ENCODE assay signal across 12 cellular contexts in genomic region chr9:136171801-136172411, GRCh38. TPM values are rescaled to one million over a fixed set of nuclear protein-coding genes. Genes with fewer than 3 reads are reported as not detected.
DNase-seq lines count a peak whose midpoint lies in the region; ATAC-seq, FAIRE-seq and TF ChIP-seq lines count a peak whose summit lies in the region.
"Had no signal": no experiment of that assay in that cellular context is flagged by ENCODE, and none has a peak within 500 bp of the region (broad histone marks: within the 10 kb centered on the region; RNA-seq: fewer than 3 reads in every experiment).

No MANE protein-coding gene starts in this region.

- CTCF ChIA-PET in HepG2 (lab: Yijun Ruan, JAX; ENCODE audit: low intra/inter-chr PET ratio, low total read pairs) = interaction anchor here (1.9 kb wide), 1 partner anchor 112 kb away, joined by 6 read pairs; no protein-coding TSS in a partner anchor

- peak overlapping the region; percentile 79 for H3K4me2 ChIP-seq in HepG2 (ENCODE audit: low read depth, low read length)

- no TSS peak for BruUV-seq in HepG2 (replicated peaks; lab: Mats Ljungman, UMichigan)

- no peak overlapping the region for H3K4me3 Mint-ChIP-seq in endodermal cell
- H3K4me3 Mint-ChIP-seq in stimulated activated memory B cell treated with anti-CD40 and anti-IgM and Interleukin-4, amounts not matched to agents 10 μg/mL and 1 μg/mL and 100 μg/mL, for 72 hours = no peak overlapping the region
- H3K4me3 Mint-ChIP-seq: CD4-positive, CD25-positive, alpha-beta regulatory T cell had no signal

- H3K79me2 ChIP-seq in HepG2 (ENCODE audit: insufficient read depth, low read length) = no peaks in the 10 kb centered on the region

- peaks cover 20% of the 10 kb centered on the region for H3K4me1 Mint-ChIP-seq in endodermal cell
- peaks cover 22% of the 10 kb centered on the region for H3K4me1 Mint-ChIP-seq in stimulated activated memory B cell treated with anti-CD40 and anti-IgM and Interleukin-4, amounts not matched to agents 10 μg/mL and 1 μg/mL and 100 μg/mL, for 72 hours
- H3K4me1 Mint-ChIP-seq: CD4-positive, CD25-positive, alpha-beta regulatory T cell had no signal

- no peaks in the 10 kb centered on the region for H4K20me1 ChIP-seq in HepG2 (ENCODE audit: insufficient read depth, low read length)

- no peaks in the 10 kb centered on the region for H3K9me3 ChIP-seq in HepG2 (ENCODE audit: low read length)
- no peaks in the 10 kb centered on the region for H3K9me3 ChIP-seq in right lobe of liver
- no peaks in the 10 kb centered on the region for H3K9me3 ChIP-seq in endodermal cell (ENCODE audit: control insufficient read depth, low read length)

- intact Hi-C loops in HepG2 (cut with micrococcal nuclease; ENCODE audit: unreplicated experiment) (loop anchor here (2.0 kb wide), 1 partner anchor 51 kb away; no protein-coding TSS in a partner anchor), right lobe of liver (cut with DNase I) (loop anchor here in 1 of 2 donors (10.0 kb wide), 1 partner anchor 103 kb away; no protein-coding TSS in a partner anchor)

- H3K36me3 ChIP-seq in HepG2 (replicated peaks in 1 of 2; ENCODE audit: control insufficient read depth in 1 of 2, insufficient read depth in 2 of 2, low read length in 2 of 2) = no peaks in the 10 kb centered on the region
- H3K36me3 ChIP-seq in right lobe of liver = no peaks in the 10 kb centered on the region
- H3K36me3 ChIP-seq in endodermal cell (ENCODE audit: control insufficient read depth, insufficient read depth, low read length) = no peaks in the 10 kb centered on the region

- H3K4me3 ChIP-seq in HepG2 (replicated peaks in 1 of 3; ENCODE audit: insufficient read depth in 1 of 3, low read depth in 2 of 3, low read length in 3 of 3) (peak overlapping the region in 1 of 3 experiments; percentile 62; a peak in 2 of 6 replicates), right lobe of liver (no peak overlapping the region), endodermal cell (ENCODE audit: low read length) (no peak overlapping the region), foreskin fibroblast (ENCODE audit: low read depth in 1 of 2, low read length in 2 of 2) (no peak overlapping the region)

- TF ChIP-seq CTCF in HepG2 (CRISPR knock-in tag; IDR thresholded peaks at IDR 0.05) = no peak
- TF ChIP-seq CTCF in right lobe of liver (IDR thresholded peaks at IDR 0.05) = no peak
- TF ChIP-seq CTCF in endodermal cell (conservative IDR thresholded peaks at IDR 0.05) = no peak
- no peak for TF ChIP-seq CTCF in foreskin fibroblast (IDR thresholded peaks at IDR 0.05; ENCODE audit: low read depth, low read length)

- H3K27ac Mint-ChIP-seq in endodermal cell = peak overlapping the region; percentile 52
- peak overlapping the region; percentile 68 for H3K27ac Mint-ChIP-seq in stimulated activated memory B cell treated with anti-CD40 and anti-IgM and Interleukin-4, amounts not matched to agents 10 μg/mL and 1 μg/mL and 100 μg/mL, for 72 hours
- H3K27ac Mint-ChIP-seq: CD4-positive, CD25-positive, alpha-beta regulatory T cell had no signal

- no peak overlapping the region for H2AFZ ChIP-seq in HepG2 (ENCODE audit: low read length)

- H3K27ac ChIP-seq in HepG2 (ENCODE audit: extremely low read length, insufficient read depth, low read length) (no peak overlapping the region), right lobe of liver (no peak overlapping the region), endodermal cell (ENCODE audit: low read depth, low read length) (peak overlapping the region; percentile 70)

- TF ChIP-seq EP300 in HepG2 (IDR thresholded peaks at IDR 0.05; ENCODE audit: low read depth in 2 of 2, low read length in 2 of 2) (no peak), HepG2 (CRISPR knock-in tag; IDR thresholded peaks at IDR 0.05; ENCODE audit: borderline replicate concordance) (no peak), Ishikawa (IDR thresholded peaks at IDR 0.05; ENCODE audit: borderline replicate concordance) (no peak)

- TF ChIP-seq POLR2A in HepG2 (IDR thresholded peaks at IDR 0.05; ENCODE audit: insufficient read depth in 1 of 2, low read depth in 2 of 2, low read length in 2 of 2) (no peak), right lobe of liver (IDR thresholded peaks at IDR 0.05) (no peak)

- H3K4me1 ChIP-seq in HepG2 (ENCODE audit: insufficient read depth, low read length) = peaks cover 47% of the 10 kb centered on the region
- H3K4me1 ChIP-seq in right lobe of liver = no peaks in the 10 kb centered on the region
- peaks cover 9% of the 10 kb centered on the region for H3K4me1 ChIP-seq in endodermal cell (ENCODE audit: control insufficient read depth, insufficient read depth, low read length)

- TF ChIP-seq RAD21 in HepG2 (CRISPR knock-in tag; IDR thresholded peaks at IDR 0.05) (no peak), Ishikawa (IDR thresholded peaks at IDR 0.05; ENCODE audit: low read depth) (no peak)

- H3K27me3 ChIP-seq in HepG2 (ENCODE audit: control insufficient read depth in 1 of 2, insufficient read depth in 2 of 2, low read length in 2 of 2) = peaks cover 4 to 8% of the 10 kb centered on the region in 2 experiments; a peak in 4 of 5 replicates
- H3K27me3 ChIP-seq in right lobe of liver = no peaks in the 10 kb centered on the region
- H3K27me3 ChIP-seq in endodermal cell (ENCODE audit: control insufficient read depth, insufficient read depth, low read length, poor library complexity, severe bottlenecking) = no peaks in the 10 kb centered on the region

- ATAC-seq in HepG2 (peak; percentile 35), right lobe of liver (no peak), GM21723 (IDR thresholded peaks at IDR 0.05; ENCODE audit: unreplicated experiment) (no peak)
- ATAC-seq in stimulated activated memory B cell treated with anti-CD40 and anti-IgM and Interleukin-4, amounts not matched to agents 10 μg/mL and 1 μg/mL and 100 μg/mL, for 72 hours = no peak

- no peak for DNase-seq in HepG2 (ENCODE audit: low spot score)
- DNase-seq in right lobe of liver = no peak
- DNase-seq in endodermal cell = no peak
- no peak for DNase-seq in activated naive CD4-positive, alpha-beta T cell treated with Interleukin-2 at 50 U/mL for 16 hours
- no peak for DNase-seq in foreskin fibroblast
- DNase-seq: CD4-positive, CD25-positive, alpha-beta regulatory T cell; GDM1; Kasumi-1 had no signal

- H3K9me3 Mint-ChIP-seq in endodermal cell = no peaks in the 10 kb centered on the region
- no peaks in the 10 kb centered on the region for H3K9me3 Mint-ChIP-seq in stimulated activated memory B cell treated with anti-CD40 and anti-IgM and Interleukin-4, amounts not matched to agents 10 μg/mL and 1 μg/mL and 100 μg/mL, for 72 hours

- no peaks in the 10 kb centered on the region for H3K36me3 Mint-ChIP-seq in endodermal cell (ENCODE audit: low read depth)
- H3K36me3 Mint-ChIP-seq in stimulated activated memory B cell treated with anti-CD40 and anti-IgM and Interleukin-4, amounts not matched to agents 10 μg/mL and 1 μg/mL and 100 μg/mL, for 72 hours = peaks cover under 1% of the 10 kb centered on the region
- H3K36me3 Mint-ChIP-seq: CD4-positive, CD25-positive, alpha-beta regulatory T cell had no signal

- WGBS in HepG2 (ENCODE audit: low lambda C conversion rate) = 70% methylated on average over 8 of the region's 11 CpGs
- WGBS in right lobe of liver (ENCODE audit: insufficient coverage, low coverage, low lambda C conversion rate, missing lambda C conversion rate) = 70% methylated on average over 2 of the region's 11 CpGs
- WGBS in endodermal cell (ENCODE audit: insufficient coverage in 1 of 2, insufficient read length in 1 of 2), 2 experiments = 69 to 83% methylated on average over 6 to 11 of the region's 11 CpGs

- H3K9ac ChIP-seq in HepG2 (ENCODE audit: insufficient read depth, low read depth, low read length) (no peak overlapping the region), endodermal cell (ENCODE audit: extremely low read depth, low read length, poor library complexity, severe bottlenecking) (no peak overlapping the region)

- H3K27me3 Mint-ChIP-seq in endodermal cell (ENCODE audit: insufficient read depth) = no peaks in the 10 kb centered on the region
- peaks cover 51% of the 10 kb centered on the region for H3K27me3 Mint-ChIP-seq in stimulated activated memory B cell treated with anti-CD40 and anti-IgM and Interleukin-4, amounts not matched to agents 10 μg/mL and 1 μg/mL and 100 μg/mL, for 72 hours
- H3K27me3 Mint-ChIP-seq: CD4-positive, CD25-positive, alpha-beta regulatory T cell had no signal

- POLR2A ChIA-PET in HepG2 (lab: Yijun Ruan, JAX) = no interaction called here

- FAIRE-seq in HepG2 (lab: Jason Lieb, UNC) = no peak

- in situ Hi-C loops in HepG2 (cut with HindIII; ENCODE audit: extremely low pct_ligation_motif_present, low pct_unique_long_range_greater_than_20kb) = loop anchor here (10.0 kb wide), 1 partner anchor 113 kb away; no protein-coding TSS in a partner anchor

RNA-seq across cellular contexts. Expression of gene LHX3, which starts 33.0 kb away (rescaled TPM):
- total RNA-seq in HepG2 (2016; rRNA removed; fragmentation: Illumina TruSeq; extraction: Trizol) = not detected in 2 replicates
- not detected in 2 replicates for total RNA-seq in HepG2 (2016; cell fraction: cytosol; rRNA removed; fragmentation: Illumina TruSeq; extraction: Trizol; ENCODE audit: low read depth)
- total RNA-seq in HepG2 (2016; cell fraction: insoluble cytoplasmic fraction; rRNA removed; fragmentation: Illumina TruSeq; extraction: Trizol) = not detected in 2 replicates
- total RNA-seq in HepG2 (2016; cell fraction: membrane; rRNA removed; fragmentation: Illumina TruSeq; extraction: Trizol) = not detected in 2 replicates
- total RNA-seq in HepG2 (2016; cell fraction: nucleus; rRNA removed; fragmentation: Illumina TruSeq; extraction: Trizol) = not detected in 2 replicates
- not detected in 2 replicates for polyA plus RNA-seq in HepG2 (2011; rRNA removed)
- not detected in 2 replicates for polyA plus RNA-seq in HepG2 (2011; cell fraction: cytosol; rRNA removed)
- polyA plus RNA-seq in HepG2 (2011; cell fraction: nucleus; rRNA removed) = 0.03 TPM in 1 of 2 replicates, not detected in the other
- not detected in 2 replicates for polyA plus RNA-seq in HepG2 (2012)
- polyA plus RNA-seq in HepG2 (2016; cell fraction: cytosol; fragmentation: Illumina TruSeq; extraction: Trizol; ENCODE audit: low read depth) = not detected in 2 replicates
- polyA plus RNA-seq in HepG2 (2016; cell fraction: insoluble cytoplasmic fraction; fragmentation: Illumina TruSeq; extraction: Trizol; ENCODE audit: low read depth) = not detected in 2 replicates
- polyA plus RNA-seq in HepG2 (2016; cell fraction: membrane; fragmentation: Illumina TruSeq; extraction: Trizol; ENCODE audit: low read depth) = not detected in 2 replicates
- polyA plus RNA-seq in HepG2 (2016; cell fraction: nucleus; fragmentation: Illumina TruSeq; extraction: Trizol; ENCODE audit: insufficient read depth, low read depth) = not detected in 2 replicates
- polyA minus RNA-seq in HepG2 (2011; rRNA and poly(A)+ RNA removed; ENCODE audit: low replicate concordance) = 0.05 TPM in 1 of 2 replicates, not detected in the other
- not detected in 2 replicates for polyA minus RNA-seq in HepG2 (2011; cell fraction: cytosol; rRNA and poly(A)+ RNA removed)
- 0.13 TPM in 1 of 2 replicates, not detected in the other for polyA minus RNA-seq in HepG2 (2011; cell fraction: nucleus; rRNA and poly(A)+ RNA removed)
- total RNA-seq in right lobe of liver = not detected
- not detected for total RNA-seq in endodermal cell
- polyA plus RNA-seq in endodermal cell (2013, experiment 1 of 2) = 0.11 TPM
- polyA plus RNA-seq in endodermal cell (2013, experiment 2 of 2) = not detected
- total RNA-seq: CD4-positive, CD25-positive, alpha-beta regulatory T cell; H4 had no signal
- polyA plus RNA-seq: CD4-positive, CD25-positive, alpha-beta regulatory T cell had no signal

RNA-seq across cellular contexts. Expression of gene TMEM250, which starts 53.2 kb away (rescaled TPM):
- total RNA-seq in HepG2 (2016; rRNA removed; fragmentation: Illumina TruSeq; extraction: Trizol) (12.0 and 13.9 TPM in 2 replicates), right lobe of liver (10 to 100 TPM; 12.4 to 29.7 (median 15.4) TPM), endodermal cell (10 to 100 TPM; 56.4 to 58.4 TPM)
- total RNA-seq in HepG2 (2016; cell fraction: cytosol; rRNA removed; fragmentation: Illumina TruSeq; extraction: Trizol; ENCODE audit: low read depth) = 7.7 and 7.9 TPM in 2 replicates
- 9.6 and 13.9 TPM in 2 replicates for total RNA-seq in HepG2 (2016; cell fraction: insoluble cytoplasmic fraction; rRNA removed; fragmentation: Illumina TruSeq; extraction: Trizol)
- total RNA-seq in HepG2 (2016; cell fraction: membrane; rRNA removed; fragmentation: Illumina TruSeq; extraction: Trizol) = 17.8 and 22.1 TPM in 2 replicates
- 10.1 and 11.0 TPM in 2 replicates for total RNA-seq in HepG2 (2016; cell fraction: nucleus; rRNA removed; fragmentation: Illumina TruSeq; extraction: Trizol)
- 5.5 and 7.1 TPM in 2 replicates for polyA plus RNA-seq in HepG2 (2011; rRNA removed)
- polyA plus RNA-seq in HepG2 (2011; cell fraction: cytosol; rRNA removed) = 7.1 and 10.4 TPM in 2 replicates
- 9.4 and 12.5 TPM in 2 replicates for polyA plus RNA-seq in HepG2 (2011; cell fraction: nucleus; rRNA removed)
- 6.0 and 9.5 TPM in 2 replicates for polyA plus RNA-seq in HepG2 (2012)
- polyA plus RNA-seq in HepG2 (2016; cell fraction: cytosol; fragmentation: Illumina TruSeq; extraction: Trizol; ENCODE audit: low read depth) = 6.4 and 8.1 TPM in 2 replicates
- polyA plus RNA-seq in HepG2 (2016; cell fraction: insoluble cytoplasmic fraction; fragmentation: Illumina TruSeq; extraction: Trizol; ENCODE audit: low read depth) = 14.5 and 15.8 TPM in 2 replicates
- 14.9 and 17.1 TPM in 2 replicates for polyA plus RNA-seq in HepG2 (2016; cell fraction: membrane; fragmentation: Illumina TruSeq; extraction: Trizol; ENCODE audit: low read depth)
- polyA plus RNA-seq in HepG2 (2016; cell fraction: nucleus; fragmentation: Illumina TruSeq; extraction: Trizol; ENCODE audit: insufficient read depth, low read depth) = 14.9 and 17.4 TPM in 2 replicates
- polyA minus RNA-seq in HepG2 (2011; rRNA and poly(A)+ RNA removed; ENCODE audit: low replicate concordance) = 18.3 and 50.6 TPM in 2 replicates
- polyA minus RNA-seq in HepG2 (2011; cell fraction: cytosol; rRNA and poly(A)+ RNA removed) = 7.9 and 8.8 TPM in 2 replicates
- polyA minus RNA-seq in HepG2 (2011; cell fraction: nucleus; rRNA and poly(A)+ RNA removed) = 4.7 and 8.0 TPM in 2 replicates
- 28.9 TPM for polyA plus RNA-seq in endodermal cell (2013, experiment 1 of 2)
- 28.8 TPM for polyA plus RNA-seq in endodermal cell (2013, experiment 2 of 2)
